Comparison of ENCODE assay signal across 2 cellular contexts in genomic region chr15:77014137-77015081, GRCh38.
TF ChIP-seq lines count a peak whose summit lies in the region.

No MANE protein-coding gene starts in this region.

TF ChIP-seq in K562, 482 proteins besides CTCF, POLR2A, EP300 and RAD21:
- TF ChIP-seq FOXP1 (CRISPR knock-in tag; IDR thresholded peaks at IDR 0.05) (no peak), ZNF253 (CRISPR knock-in tag; conservative IDR thresholded peaks at IDR 0.05) (no peak), TAF7 (tag; IDR thresholded peaks at IDR 0.05) (no peak), SPI1 (IDR thresholded peaks at IDR 0.05; ENCODE audit: borderline replicate concordance, low read depth, low read length) (peak; percentile 61)
- TF ChIP-seq, protein P1, sequence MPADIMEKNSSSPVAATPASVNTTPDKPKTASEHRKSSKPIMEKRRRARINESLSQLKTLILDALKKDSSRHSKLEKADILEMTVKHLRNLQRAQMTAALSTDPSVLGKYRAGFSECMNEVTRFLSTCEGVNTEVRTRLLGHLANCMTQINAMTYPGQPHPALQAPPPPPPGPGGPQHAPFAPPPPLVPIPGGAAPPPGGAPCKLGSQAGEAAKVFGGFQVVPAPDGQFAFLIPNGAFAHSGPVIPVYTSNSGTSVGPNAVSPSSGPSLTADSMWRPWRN (IDR thresholded peaks at IDR 0.05; ENCODE audit: low read depth) = no peak
- TF ChIP-seq, protein P2, sequence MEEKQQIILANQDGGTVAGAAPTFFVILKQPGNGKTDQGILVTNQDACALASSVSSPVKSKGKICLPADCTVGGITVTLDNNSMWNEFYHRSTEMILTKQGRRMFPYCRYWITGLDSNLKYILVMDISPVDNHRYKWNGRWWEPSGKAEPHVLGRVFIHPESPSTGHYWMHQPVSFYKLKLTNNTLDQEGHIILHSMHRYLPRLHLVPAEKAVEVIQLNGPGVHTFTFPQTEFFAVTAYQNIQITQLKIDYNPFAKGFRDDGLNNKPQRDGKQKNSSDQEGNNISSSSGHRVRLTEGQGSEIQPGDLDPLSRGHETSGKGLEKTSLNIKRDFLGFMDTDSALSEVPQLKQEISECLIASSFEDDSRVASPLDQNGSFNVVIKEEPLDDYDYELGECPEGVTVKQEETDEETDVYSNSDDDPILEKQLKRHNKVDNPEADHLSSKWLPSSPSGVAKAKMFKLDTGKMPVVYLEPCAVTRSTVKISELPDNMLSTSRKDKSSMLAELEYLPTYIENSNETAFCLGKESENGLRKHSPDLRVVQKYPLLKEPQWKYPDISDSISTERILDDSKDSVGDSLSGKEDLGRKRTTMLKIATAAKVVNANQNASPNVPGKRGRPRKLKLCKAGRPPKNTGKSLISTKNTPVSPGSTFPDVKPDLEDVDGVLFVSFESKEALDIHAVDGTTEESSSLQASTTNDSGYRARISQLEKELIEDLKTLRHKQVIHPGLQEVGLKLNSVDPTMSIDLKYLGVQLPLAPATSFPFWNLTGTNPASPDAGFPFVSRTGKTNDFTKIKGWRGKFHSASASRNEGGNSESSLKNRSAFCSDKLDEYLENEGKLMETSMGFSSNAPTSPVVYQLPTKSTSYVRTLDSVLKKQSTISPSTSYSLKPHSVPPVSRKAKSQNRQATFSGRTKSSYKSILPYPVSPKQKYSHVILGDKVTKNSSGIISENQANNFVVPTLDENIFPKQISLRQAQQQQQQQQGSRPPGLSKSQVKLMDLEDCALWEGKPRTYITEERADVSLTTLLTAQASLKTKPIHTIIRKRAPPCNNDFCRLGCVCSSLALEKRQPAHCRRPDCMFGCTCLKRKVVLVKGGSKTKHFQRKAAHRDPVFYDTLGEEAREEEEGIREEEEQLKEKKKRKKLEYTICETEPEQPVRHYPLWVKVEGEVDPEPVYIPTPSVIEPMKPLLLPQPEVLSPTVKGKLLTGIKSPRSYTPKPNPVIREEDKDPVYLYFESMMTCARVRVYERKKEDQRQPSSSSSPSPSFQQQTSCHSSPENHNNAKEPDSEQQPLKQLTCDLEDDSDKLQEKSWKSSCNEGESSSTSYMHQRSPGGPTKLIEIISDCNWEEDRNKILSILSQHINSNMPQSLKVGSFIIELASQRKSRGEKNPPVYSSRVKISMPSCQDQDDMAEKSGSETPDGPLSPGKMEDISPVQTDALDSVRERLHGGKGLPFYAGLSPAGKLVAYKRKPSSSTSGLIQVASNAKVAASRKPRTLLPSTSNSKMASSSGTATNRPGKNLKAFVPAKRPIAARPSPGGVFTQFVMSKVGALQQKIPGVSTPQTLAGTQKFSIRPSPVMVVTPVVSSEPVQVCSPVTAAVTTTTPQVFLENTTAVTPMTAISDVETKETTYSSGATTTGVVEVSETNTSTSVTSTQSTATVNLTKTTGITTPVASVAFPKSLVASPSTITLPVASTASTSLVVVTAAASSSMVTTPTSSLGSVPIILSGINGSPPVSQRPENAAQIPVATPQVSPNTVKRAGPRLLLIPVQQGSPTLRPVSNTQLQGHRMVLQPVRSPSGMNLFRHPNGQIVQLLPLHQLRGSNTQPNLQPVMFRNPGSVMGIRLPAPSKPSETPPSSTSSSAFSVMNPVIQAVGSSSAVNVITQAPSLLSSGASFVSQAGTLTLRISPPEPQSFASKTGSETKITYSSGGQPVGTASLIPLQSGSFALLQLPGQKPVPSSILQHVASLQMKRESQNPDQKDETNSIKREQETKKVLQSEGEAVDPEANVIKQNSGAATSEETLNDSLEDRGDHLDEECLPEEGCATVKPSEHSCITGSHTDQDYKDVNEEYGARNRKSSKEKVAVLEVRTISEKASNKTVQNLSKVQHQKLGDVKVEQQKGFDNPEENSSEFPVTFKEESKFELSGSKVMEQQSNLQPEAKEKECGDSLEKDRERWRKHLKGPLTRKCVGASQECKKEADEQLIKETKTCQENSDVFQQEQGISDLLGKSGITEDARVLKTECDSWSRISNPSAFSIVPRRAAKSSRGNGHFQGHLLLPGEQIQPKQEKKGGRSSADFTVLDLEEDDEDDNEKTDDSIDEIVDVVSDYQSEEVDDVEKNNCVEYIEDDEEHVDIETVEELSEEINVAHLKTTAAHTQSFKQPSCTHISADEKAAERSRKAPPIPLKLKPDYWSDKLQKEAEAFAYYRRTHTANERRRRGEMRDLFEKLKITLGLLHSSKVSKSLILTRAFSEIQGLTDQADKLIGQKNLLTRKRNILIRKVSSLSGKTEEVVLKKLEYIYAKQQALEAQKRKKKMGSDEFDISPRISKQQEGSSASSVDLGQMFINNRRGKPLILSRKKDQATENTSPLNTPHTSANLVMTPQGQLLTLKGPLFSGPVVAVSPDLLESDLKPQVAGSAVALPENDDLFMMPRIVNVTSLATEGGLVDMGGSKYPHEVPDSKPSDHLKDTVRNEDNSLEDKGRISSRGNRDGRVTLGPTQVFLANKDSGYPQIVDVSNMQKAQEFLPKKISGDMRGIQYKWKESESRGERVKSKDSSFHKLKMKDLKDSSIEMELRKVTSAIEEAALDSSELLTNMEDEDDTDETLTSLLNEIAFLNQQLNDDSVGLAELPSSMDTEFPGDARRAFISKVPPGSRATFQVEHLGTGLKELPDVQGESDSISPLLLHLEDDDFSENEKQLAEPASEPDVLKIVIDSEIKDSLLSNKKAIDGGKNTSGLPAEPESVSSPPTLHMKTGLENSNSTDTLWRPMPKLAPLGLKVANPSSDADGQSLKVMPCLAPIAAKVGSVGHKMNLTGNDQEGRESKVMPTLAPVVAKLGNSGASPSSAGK (IDR thresholded peaks at IDR 0.05) = no peak

TF ChIP-seq in GM23338, 12 proteins besides CTCF, POLR2A, EP300 and RAD21:
- no peak for TF ChIP-seq STAT1 (IDR thresholded peaks at IDR 0.05; ENCODE audit: unreplicated experiment)
- TF ChIP-seq, protein P3, sequence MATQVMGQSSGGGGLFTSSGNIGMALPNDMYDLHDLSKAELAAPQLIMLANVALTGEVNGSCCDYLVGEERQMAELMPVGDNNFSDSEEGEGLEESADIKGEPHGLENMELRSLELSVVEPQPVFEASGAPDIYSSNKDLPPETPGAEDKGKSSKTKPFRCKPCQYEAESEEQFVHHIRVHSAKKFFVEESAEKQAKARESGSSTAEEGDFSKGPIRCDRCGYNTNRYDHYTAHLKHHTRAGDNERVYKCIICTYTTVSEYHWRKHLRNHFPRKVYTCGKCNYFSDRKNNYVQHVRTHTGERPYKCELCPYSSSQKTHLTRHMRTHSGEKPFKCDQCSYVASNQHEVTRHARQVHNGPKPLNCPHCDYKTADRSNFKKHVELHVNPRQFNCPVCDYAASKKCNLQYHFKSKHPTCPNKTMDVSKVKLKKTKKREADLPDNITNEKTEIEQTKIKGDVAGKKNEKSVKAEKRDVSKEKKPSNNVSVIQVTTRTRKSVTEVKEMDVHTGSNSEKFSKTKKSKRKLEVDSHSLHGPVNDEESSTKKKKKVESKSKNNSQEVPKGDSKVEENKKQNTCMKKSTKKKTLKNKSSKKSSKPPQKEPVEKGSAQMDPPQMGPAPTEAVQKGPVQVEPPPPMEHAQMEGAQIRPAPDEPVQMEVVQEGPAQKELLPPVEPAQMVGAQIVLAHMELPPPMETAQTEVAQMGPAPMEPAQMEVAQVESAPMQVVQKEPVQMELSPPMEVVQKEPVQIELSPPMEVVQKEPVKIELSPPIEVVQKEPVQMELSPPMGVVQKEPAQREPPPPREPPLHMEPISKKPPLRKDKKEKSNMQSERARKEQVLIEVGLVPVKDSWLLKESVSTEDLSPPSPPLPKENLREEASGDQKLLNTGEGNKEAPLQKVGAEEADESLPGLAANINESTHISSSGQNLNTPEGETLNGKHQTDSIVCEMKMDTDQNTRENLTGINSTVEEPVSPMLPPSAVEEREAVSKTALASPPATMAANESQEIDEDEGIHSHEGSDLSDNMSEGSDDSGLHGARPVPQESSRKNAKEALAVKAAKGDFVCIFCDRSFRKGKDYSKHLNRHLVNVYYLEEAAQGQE (IDR thresholded peaks at IDR 0.05; ENCODE audit: unreplicated experiment) = no peak
- no peak for TF ChIP-seq EZH2phosphoT487 (IDR thresholded peaks at IDR 0.05; ENCODE audit: unreplicated experiment)
- TF ChIP-seq POLR2AphosphoS5 (IDR thresholded peaks at IDR 0.05; ENCODE audit: low read depth) = no peak
- TF ChIP-seq CREB1 (CRISPR knock-in tag; IDR thresholded peaks at IDR 0.05; ENCODE audit: low read depth) = no peak
- TF ChIP-seq, protein P4, sequence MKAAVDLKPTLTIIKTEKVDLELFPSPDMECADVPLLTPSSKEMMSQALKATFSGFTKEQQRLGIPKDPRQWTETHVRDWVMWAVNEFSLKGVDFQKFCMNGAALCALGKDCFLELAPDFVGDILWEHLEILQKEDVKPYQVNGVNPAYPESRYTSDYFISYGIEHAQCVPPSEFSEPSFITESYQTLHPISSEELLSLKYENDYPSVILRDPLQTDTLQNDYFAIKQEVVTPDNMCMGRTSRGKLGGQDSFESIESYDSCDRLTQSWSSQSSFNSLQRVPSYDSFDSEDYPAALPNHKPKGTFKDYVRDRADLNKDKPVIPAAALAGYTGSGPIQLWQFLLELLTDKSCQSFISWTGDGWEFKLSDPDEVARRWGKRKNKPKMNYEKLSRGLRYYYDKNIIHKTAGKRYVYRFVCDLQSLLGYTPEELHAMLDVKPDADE (IDR thresholded peaks at IDR 0.05) = no peak
- TF ChIP-seq ZNF114 (CRISPR knock-in tag; IDR thresholded peaks at IDR 0.05) = no peak
- no peak for TF ChIP-seq EZH2 (IDR thresholded peaks at IDR 0.05; ENCODE audit: low read depth, unreplicated experiment)
- no peak for TF ChIP-seq ZNF331 (CRISPR knock-in tag; IDR thresholded peaks at IDR 0.05; ENCODE audit: low read depth)
- TF ChIP-seq, protein P5, sequence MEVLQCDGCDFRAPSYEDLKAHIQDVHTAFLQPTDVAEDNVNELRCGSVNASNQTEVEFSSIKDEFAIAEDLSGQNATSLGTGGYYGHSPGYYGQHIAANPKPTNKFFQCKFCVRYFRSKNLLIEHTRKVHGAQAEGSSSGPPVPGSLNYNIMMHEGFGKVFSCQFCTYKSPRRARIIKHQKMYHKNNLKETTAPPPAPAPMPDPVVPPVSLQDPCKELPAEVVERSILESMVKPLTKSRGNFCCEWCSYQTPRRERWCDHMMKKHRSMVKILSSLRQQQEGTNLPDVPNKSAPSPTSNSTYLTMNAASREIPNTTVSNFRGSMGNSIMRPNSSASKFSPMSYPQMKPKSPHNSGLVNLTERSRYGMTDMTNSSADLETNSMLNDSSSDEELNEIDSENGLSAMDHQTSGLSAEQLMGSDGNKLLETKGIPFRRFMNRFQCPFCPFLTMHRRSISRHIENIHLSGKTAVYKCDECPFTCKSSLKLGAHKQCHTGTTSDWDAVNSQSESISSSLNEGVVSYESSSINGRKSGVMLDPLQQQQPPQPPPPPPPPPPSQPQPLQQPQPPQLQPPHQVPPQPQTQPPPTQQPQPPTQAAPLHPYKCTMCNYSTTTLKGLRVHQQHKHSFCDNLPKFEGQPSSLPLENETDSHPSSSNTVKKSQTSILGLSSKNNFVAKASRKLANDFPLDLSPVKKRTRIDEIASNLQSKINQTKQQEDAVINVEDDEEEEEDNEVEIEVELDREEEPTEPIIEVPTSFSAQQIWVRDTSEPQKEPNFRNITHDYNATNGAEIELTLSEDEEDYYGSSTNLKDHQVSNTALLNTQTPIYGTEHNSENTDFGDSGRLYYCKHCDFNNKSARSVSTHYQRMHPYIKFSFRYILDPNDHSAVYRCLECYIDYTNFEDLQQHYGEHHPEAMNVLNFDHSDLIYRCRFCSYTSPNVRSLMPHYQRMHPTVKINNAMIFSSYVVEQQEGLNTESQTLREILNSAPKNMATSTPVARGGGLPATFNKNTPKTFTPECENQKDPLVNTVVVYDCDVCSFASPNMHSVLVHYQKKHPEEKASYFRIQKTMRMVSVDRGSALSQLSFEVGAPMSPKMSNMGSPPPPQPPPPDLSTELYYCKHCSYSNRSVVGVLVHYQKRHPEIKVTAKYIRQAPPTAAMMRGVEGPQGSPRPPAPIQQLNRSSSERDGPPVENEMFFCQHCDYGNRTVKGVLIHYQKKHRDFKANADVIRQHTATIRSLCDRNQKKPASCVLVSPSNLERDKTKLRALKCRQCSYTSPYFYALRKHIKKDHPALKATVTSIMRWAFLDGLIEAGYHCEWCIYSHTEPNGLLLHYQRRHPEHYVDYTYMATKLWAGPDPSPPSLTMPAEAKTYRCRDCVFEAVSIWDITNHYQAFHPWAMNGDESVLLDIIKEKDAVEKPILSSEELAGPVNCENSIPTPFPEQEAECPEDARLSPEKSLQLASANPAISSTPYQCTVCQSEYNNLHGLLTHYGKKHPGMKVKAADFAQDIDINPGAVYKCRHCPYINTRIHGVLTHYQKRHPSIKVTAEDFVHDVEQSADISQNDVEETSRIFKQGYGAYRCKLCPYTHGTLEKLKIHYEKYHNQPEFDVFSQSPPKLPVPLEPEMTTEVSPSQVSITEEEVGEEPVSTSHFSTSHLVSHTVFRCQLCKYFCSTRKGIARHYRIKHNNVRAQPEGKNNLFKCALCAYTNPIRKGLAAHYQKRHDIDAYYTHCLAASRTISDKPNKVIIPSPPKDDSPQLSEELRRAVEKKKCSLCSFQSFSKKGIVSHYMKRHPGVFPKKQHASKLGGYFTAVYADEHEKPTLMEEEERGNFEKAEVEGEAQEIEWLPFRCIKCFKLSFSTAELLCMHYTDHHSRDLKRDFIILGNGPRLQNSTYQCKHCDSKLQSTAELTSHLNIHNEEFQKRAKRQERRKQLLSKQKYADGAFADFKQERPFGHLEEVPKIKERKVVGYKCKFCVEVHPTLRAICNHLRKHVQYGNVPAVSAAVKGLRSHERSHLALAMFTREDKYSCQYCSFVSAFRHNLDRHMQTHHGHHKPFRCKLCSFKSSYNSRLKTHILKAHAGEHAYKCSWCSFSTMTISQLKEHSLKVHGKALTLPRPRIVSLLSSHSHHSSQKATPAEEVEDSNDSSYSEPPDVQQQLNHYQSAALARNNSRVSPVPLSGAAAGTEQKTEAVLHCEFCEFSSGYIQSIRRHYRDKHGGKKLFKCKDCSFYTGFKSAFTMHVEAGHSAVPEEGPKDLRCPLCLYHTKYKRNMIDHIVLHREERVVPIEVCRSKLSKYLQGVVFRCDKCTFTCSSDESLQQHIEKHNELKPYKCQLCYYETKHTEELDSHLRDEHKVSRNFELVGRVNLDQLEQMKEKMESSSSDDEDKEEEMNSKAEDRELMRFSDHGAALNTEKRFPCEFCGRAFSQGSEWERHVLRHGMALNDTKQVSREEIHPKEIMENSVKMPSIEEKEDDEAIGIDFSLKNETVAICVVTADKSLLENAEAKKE (CRISPR knock-in tag; IDR thresholded peaks at IDR 0.05) = no peak
- TF ChIP-seq JUNB (IDR thresholded peaks at IDR 0.05; ENCODE audit: unreplicated experiment) = no peak
- TF ChIP-seq NANOG (IDR thresholded peaks at IDR 0.05; ENCODE audit: borderline replicate concordance) = no peak
